1 cellular context compared by ENCODE assay signal in genomic region chrX:103608305-103608963, GRCh38.
TF ChIP-seq lines count a peak whose summit lies in the region.

No MANE protein-coding gene starts in this region.

TF ChIP-seq in GM23338, 12 proteins besides CTCF, POLR2A, EP300 and RAD21 (continued from another document):
- TF ChIP-seq ZNF462 (CRISPR knock-in tag; IDR thresholded peaks at IDR 0.05): no peak
- no peak for TF ChIP-seq POLR2AphosphoS5 (IDR thresholded peaks at IDR 0.05; ENCODE audit: low read depth)
- no peak for TF ChIP-seq NANOG (IDR thresholded peaks at IDR 0.05; ENCODE audit: borderline replicate concordance)
- no peak for TF ChIP-seq ETS1 (IDR thresholded peaks at IDR 0.05)
- no peak for TF ChIP-seq REST (IDR thresholded peaks at IDR 0.05; ENCODE audit: unreplicated experiment)
- TF ChIP-seq ZNF331 (CRISPR knock-in tag; IDR thresholded peaks at IDR 0.05; ENCODE audit: low read depth): no peak
- no peak for TF ChIP-seq EZH2phosphoT487 (IDR thresholded peaks at IDR 0.05; ENCODE audit: unreplicated experiment)
TF ChIP-seq in GM23338: peak in this region for 0.
